In the genomic region with DNA sequence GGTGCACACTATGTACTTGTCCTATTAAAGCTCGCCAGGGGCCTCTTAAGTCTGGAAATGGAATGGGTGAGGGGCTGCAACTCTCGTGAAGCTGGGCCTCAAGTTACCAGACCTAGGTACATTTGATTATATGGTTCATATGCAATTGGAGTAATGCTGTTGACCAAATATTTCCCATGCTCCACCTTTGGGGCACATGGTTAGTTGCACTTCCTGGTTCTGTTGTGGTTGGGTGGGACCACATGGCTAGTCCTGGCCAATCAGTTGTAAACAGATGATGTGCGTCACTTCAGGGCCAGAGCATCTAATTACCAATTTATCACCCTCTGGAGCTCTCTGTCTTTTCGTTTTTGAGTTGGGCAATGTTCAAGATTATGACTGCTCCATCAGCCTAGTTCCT, we compare ENCODE assay signal across 19 cellular contexts. TPM values are rescaled to one million over a fixed set of nuclear protein-coding genes. Genes with fewer than 3 reads are reported as not detected.
A peak's percentile ranks its signal among the peaks of the same experiment; 100 is the strongest.
DNase-seq lines count a peak whose midpoint lies in the region; ATAC-seq and TF ChIP-seq lines count a peak whose summit lies in the region.
"Had no signal": no experiment of that assay in that cellular context is flagged by ENCODE, and none has a peak within 500 bp of the region (broad histone marks: within the 10 kb centered on the region; RNA-seq: fewer than 3 reads in every experiment).

No MANE protein-coding gene starts in this region.

- H3K9me3 ChIP-seq in SU-DHL-6 (ENCODE audit: insufficient read depth, low read length) (no peaks in the 10 kb centered on the region), left lung (no peaks in the 10 kb centered on the region)
- H3K9me3 ChIP-seq: Peyer's patch had no signal

- H3K9ac ChIP-seq in SU-DHL-6 (ENCODE audit: low read length), result no peak overlapping the region
- H3K9ac ChIP-seq: BLaER1 had no signal

- H2AFZ ChIP-seq in SU-DHL-6 (ENCODE audit: low read depth, low read length, severe bottlenecking), result peak overlapping the region; percentile 58

- no peak for ATAC-seq in left lung
- ATAC-seq in HG02759 (IDR thresholded peaks at IDR 0.05; ENCODE audit: unreplicated experiment), result no peak
- no peak for ATAC-seq in GM19023 (IDR thresholded peaks at IDR 0.05; ENCODE audit: unreplicated experiment)

- DNase-seq in DMS 273 (lab: John Stamatoyannopoulos, UW; ENCODE audit: unreplicated experiment), result peak; percentile 8
- DNase-seq in DMS 273 treated with DMSO at 0.1 percent for 48 hours (lab: John Stamatoyannopoulos, UW), result no peak
- DNase-seq in NB4 (ENCODE audit: low read depth), result peak; percentile 34
- DNase-seq in germinal center (ENCODE audit: low spot score), result peak; percentile 21
- no peak for DNase-seq in left lung
- DNase-seq: CD8-positive, alpha-beta memory T cell; KBM-7; NCI-H1417 treated with DMSO at 0.1 percent for 48 hours; NCI-H2029 treated with DMSO at 0.1 percent for 48 hours; NCI-H2227 treated with DMSO at 0.1 percent for 48 hours; NCI-H524 treated with DMSO at 0.1 percent for 48 hours; Peyer's patch; SIG-M5 had no signal

- TF ChIP-seq CTCF in NB4 (IDR thresholded peaks at IDR 0.05; ENCODE audit: low read depth, low read length), result no peak
- TF ChIP-seq CTCF in SU-DHL-6 (IDR thresholded peaks at IDR 0.05; ENCODE audit: insufficient read depth, low read length, poor library complexity, severe bottlenecking), result no peak
- TF ChIP-seq CTCF in left lung (IDR thresholded peaks at IDR 0.05), result no peak

- H3K27me3 ChIP-seq in SU-DHL-6 (ENCODE audit: low read length) (no peaks in the 10 kb centered on the region), left lung (peaks cover 0 to 5% of the 10 kb centered on the region in 2 donors)
- H3K27me3 ChIP-seq: BLaER1, Peyer's patch had no signal

- intact Hi-C loops in left lung (cut with DNase I), result no loop called here

- H3K4me1 ChIP-seq in left lung, result no peaks in the 10 kb centered on the region
- H3K4me1 ChIP-seq: BLaER1, Peyer's patch had no signal

- H3K27ac ChIP-seq in SU-DHL-6 (ENCODE audit: low read depth, low read length) (no peak overlapping the region), left lung (no peak overlapping the region)
- H3K27ac ChIP-seq: 22Rv1, BLaER1, Peyer's patch had no signal

- no peaks in the 10 kb centered on the region for H4K20me1 ChIP-seq in SU-DHL-6 (ENCODE audit: low read depth, low read length)
- H4K20me1 ChIP-seq: BLaER1 had no signal

- no peak for TF ChIP-seq POLR2A in NB4 (IDR thresholded peaks at IDR 0.05; ENCODE audit: extremely low read depth, insufficient read length)

- no peak overlapping the region for H3K4me2 ChIP-seq in SU-DHL-6 (ENCODE audit: low read depth, low read length, poor library complexity, severe bottlenecking)
- H3K4me2 ChIP-seq: BLaER1 had no signal

- H3K9me2 ChIP-seq in SU-DHL-6 (replicated peaks; ENCODE audit: insufficient read depth, low read length), result no peaks in the 10 kb centered on the region

- no peaks in the 10 kb centered on the region for H3K79me2 ChIP-seq in SU-DHL-6 (ENCODE audit: insufficient read depth, low read length)

- H3K36me3 ChIP-seq in SU-DHL-6 (ENCODE audit: low read length) (no peaks in the 10 kb centered on the region), left lung (no peaks in the 10 kb centered on the region)
- H3K36me3 ChIP-seq: BLaER1, Peyer's patch had no signal

- H3F3A ChIP-seq in SU-DHL-6 (ENCODE audit: insufficient read depth), result no peaks in the 10 kb centered on the region

- no peak overlapping the region for H3K4me3 ChIP-seq in NB4 (ENCODE audit: low read depth, low read length)
- H3K4me3 ChIP-seq in SU-DHL-6 (ENCODE audit: insufficient read depth, low read length, poor library complexity, severe bottlenecking), result no peak overlapping the region
- no peak overlapping the region for H3K4me3 ChIP-seq in left lung
- H3K4me3 ChIP-seq: BLaER1, Peyer's patch had no signal

RNA-seq across cellular contexts. Expression of gene OPN4, which starts 39.5 kb away (rescaled TPM):
- not detected for total RNA-seq in left lung
- total RNA-seq: CD8-positive, alpha-beta memory T cell; Peyer's patch; T-helper 2 cell treated with Interferon-gamma antibody and Interleukin-4, amounts not matched to agents 100 ng/mL and 5 ng/mL, for 36 hours had no signal

RNA-seq across cellular contexts. Expression of gene LDB3, which starts 53.5 kb away (rescaled TPM):
- 1 to 10 TPM; 1.5 to 2.7 TPM for total RNA-seq in left lung

Comparison
In these comparisons a context has a peak if more than half of its experiments do, and no peak if none do; other contexts are left out.
1. DNase-seq: peak in DMS 273 (single experiment), NB4 (single experiment) and germinal center (single experiment); none in DMS 273 treated with DMSO at 0.1 percent for 48 hours (single experiment) and left lung (0 of 2).